ENCODE assay signal across 8 cellular contexts in genomic region chr14:106518054-106518943, GRCh38.
DNase-seq lines count a peak whose midpoint lies in the region; ATAC-seq and FAIRE-seq lines count a peak whose summit lies in the region.

No MANE protein-coding gene starts in this region.

- DNase-seq in GM19239 (ENCODE audit: insufficient read length, low spot score) (no peak), SKM-1 (lab: John Stamatoyannopoulos, UW; ENCODE audit: unreplicated experiment) (peak; percentile 14), RCC 7860 (ENCODE audit: low spot score) (no peak), urothelium cell line (ENCODE audit: low spot score) (no peak), foreskin melanocyte (no peak)
- peak; percentile 87 for DNase-seq in activated naive CD4-positive, alpha-beta T cell treated with anti-CD3 and anti-CD28 coated beads, Interleukin-2, amount 50 U/mL, for 16 hours
- peak; percentile 66 to 77 (median 68) for DNase-seq in stimulated activated CD4-positive, alpha-beta T cell treated with anti-CD3 and anti-CD28 coated beads, TNF-alpha, amount 100 ng/mL, for 4 hours (ENCODE audit: low read depth in 3 of 3)

- peak; percentile 76 for FAIRE-seq in GM19239 (lab: Jason Lieb, UNC)
- FAIRE-seq in RCC 7860 (lab: Jason Lieb, UNC): no peak
- no peak for FAIRE-seq in urothelium cell line (lab: Jason Lieb, UNC)

- no peak for ATAC-seq in HG02885 (IDR thresholded peaks at IDR 0.05; ENCODE audit: poor library complexity, unreplicated experiment)

Comparison
In these comparisons a context has a peak if more than half of its experiments do, and no peak if none do; other contexts are left out.
1. DNase-seq: peak in SKM-1 (single experiment), activated naive CD4-positive, alpha-beta T cell treated with anti-CD3 and anti-CD28 coated beads, Interleukin-2, amount 50 U/mL, for 16 hours (single experiment) and stimulated activated CD4-positive, alpha-beta T cell treated with anti-CD3 and anti-CD28 coated beads, TNF-alpha, amount 100 ng/mL, for 4 hours (3 of 3); none in GM19239 (single experiment), RCC 7860 (single experiment), urothelium cell line (single experiment) and foreskin melanocyte (single experiment).